ENCODE assay signal across 1 cellular context in the genomic region with DNA sequence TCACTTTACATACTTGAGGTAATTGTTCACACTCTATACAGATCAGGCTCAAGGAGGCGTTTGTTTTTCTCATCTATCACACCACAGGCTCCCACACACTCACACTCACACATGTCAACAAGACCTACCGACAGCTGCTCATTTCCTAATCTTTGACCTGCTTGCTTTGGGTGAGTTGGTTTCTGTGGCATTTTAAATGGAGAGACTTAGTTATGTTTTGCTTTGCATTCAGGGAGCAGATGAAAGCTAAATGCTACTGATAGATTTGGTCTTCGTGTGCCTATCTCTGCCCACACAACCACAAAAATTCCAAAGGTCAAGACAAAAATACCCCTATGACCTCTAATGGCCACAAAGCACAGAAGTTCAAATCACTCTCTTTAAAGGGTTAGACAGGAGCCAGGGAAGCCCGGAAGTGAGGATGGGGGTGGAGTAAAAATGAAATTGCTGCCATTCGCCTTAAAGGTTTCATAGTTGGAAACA.
TF ChIP-seq lines count a peak whose summit lies in the region.

No MANE protein-coding gene starts in this region.

TF ChIP-seq in GM12878, 131 proteins besides CTCF, POLR2A, EP300 and RAD21 (continued from another document and continues in another):
- TF ChIP-seq NKRF (conservative IDR thresholded peaks at IDR 0.05) (no peak), CREB1 (IDR thresholded peaks at IDR 0.05; ENCODE audit: low read depth) (no peak), SKIL (IDR thresholded peaks at IDR 0.05; ENCODE audit: low read depth, poor library complexity, severe bottlenecking) (peak; percentile 76), SRF (IDR thresholded peaks at IDR 0.05; ENCODE audit: low read depth in 2 of 2, low read length in 2 of 2) (no peak), HCFC1 (IDR thresholded peaks at IDR 0.05; ENCODE audit: low read length) (no peak), WRNIP1 (IDR thresholded peaks at IDR 0.05; ENCODE audit: borderline replicate concordance, low read depth, low read length) (no peak; the same call in 1 of the 2 replicates), FOXK2 (IDR thresholded peaks at IDR 0.05) (peak; percentile 83), NR2F1 (conservative IDR thresholded peaks at IDR 0.05) (peak; percentile 100), SMAD5 (IDR thresholded peaks at IDR 0.05; ENCODE audit: low read depth) (no peak), ZNF274 (IDR thresholded peaks at IDR 0.05; ENCODE audit: insufficient read depth, insufficient read length) (no peak), BCL11A (IDR thresholded peaks at IDR 0.05; ENCODE audit: low read depth, low read length) (peak; percentile 75), MTA3 (IDR thresholded peaks at IDR 0.05; ENCODE audit: borderline replicate concordance, low read length) (0 out of 2 replicates have a peak, but pooled peaks have one; percentile 25), YY1 (IDR thresholded peaks at IDR 0.05; ENCODE audit: low read depth, low read length) (0 out of 2 replicates have a peak, but pooled peaks have one; percentile 16), ZBED1 (IDR thresholded peaks at IDR 0.05; ENCODE audit: borderline replicate concordance) (no peak; the same call in 1 of the 2 replicates), MAX (IDR thresholded peaks at IDR 0.05; ENCODE audit: low read depth, low read length) (no peak; the same call in 1 of the 2 replicates), IKZF1 (conservative IDR thresholded peaks at IDR 0.05) (peak; percentile 91), RUNX3 (IDR thresholded peaks at IDR 0.05; ENCODE audit: low read length) (peak; percentile 90), RELA (IDR thresholded peaks at IDR 0.05; ENCODE audit: borderline replicate concordance, partially characterized antibody) (no peak), PKNOX1 (IDR thresholded peaks at IDR 0.05) (peak; percentile 72), KAT2A (conservative IDR thresholded peaks at IDR 0.05; ENCODE audit: control insufficient read depth, low read depth, low read length) (no peak), YBX1 (IDR thresholded peaks at IDR 0.05) (no peak), IKZF2 (IDR thresholded peaks at IDR 0.05) (peak; percentile 93 to 95), HDAC2 (IDR thresholded peaks at IDR 0.05) (no peak), POLR2AphosphoS2 (IDR thresholded peaks at IDR 0.05; ENCODE audit: low read depth, low read length) (no peak), RELB (IDR thresholded peaks at IDR 0.05; ENCODE audit: low read depth) (peak; percentile 87), CEBPB (IDR thresholded peaks at IDR 0.05; ENCODE audit: borderline replicate concordance in 1 of 2, low read depth in 2 of 2, low read length in 2 of 2) (0 out of 4 replicates have a peak, but pooled peaks of 1 of the 2 experiments have one; percentile 27), KDM1A (IDR thresholded peaks at IDR 0.05; ENCODE audit: borderline replicate concordance) (no peak), IRF5 (IDR thresholded peaks at IDR 0.05; ENCODE audit: borderline replicate concordance) (peak; percentile 11; the same call in 1 of the 2 replicates), SUZ12 (IDR thresholded peaks at IDR 0.05; ENCODE audit: unreplicated experiment) (no peak), ETV6 (conservative IDR thresholded peaks at IDR 0.05 in 1 of 2, IDR thresholded peaks at IDR 0.05 in 1 of 2; ENCODE audit: borderline replicate concordance in 1 of 2, low read depth in 1 of 2) (no peak), RB1 (IDR thresholded peaks at IDR 0.05; ENCODE audit: borderline replicate concordance) (no peak), ATF7 (IDR thresholded peaks at IDR 0.05; ENCODE audit: low read depth) (peak; percentile 63), BACH1 (IDR thresholded peaks at IDR 0.05; ENCODE audit: borderline replicate concordance) (peak; percentile 58; the same call in 1 of the 2 replicates), DPF2 (IDR thresholded peaks at IDR 0.05) (peak; percentile 70), POLR2AphosphoS5 (IDR thresholded peaks at IDR 0.05; ENCODE audit: low read length) (no peak), BHLHE40 (IDR thresholded peaks at IDR 0.05; ENCODE audit: borderline replicate concordance in 1 of 2, low read depth in 2 of 2, low read length in 1 of 2) (peak; percentile 73 to 74), HDAC6 (IDR thresholded peaks at IDR 0.05; ENCODE audit: unreplicated experiment) (no peak), PAX5 (IDR thresholded peaks at IDR 0.05; ENCODE audit: borderline replicate concordance, low read depth, low read length) (peak; percentile 66; the same call in 1 of the 2 replicates), RFX5 (IDR thresholded peaks at IDR 0.05; ENCODE audit: low read depth, low read length) (no peak), ESRRA (IDR thresholded peaks at IDR 0.05; ENCODE audit: low read length) (peak; percentile 84), STAT3 (IDR thresholded peaks at IDR 0.05; ENCODE audit: low read depth, low read length) (no peak), SIX5 (IDR thresholded peaks at IDR 0.05; ENCODE audit: low read depth, low read length, severe bottlenecking) (no peak), PAX8 (IDR thresholded peaks at IDR 0.05) (no peak)
- TF ChIP-seq, protein P1, sequence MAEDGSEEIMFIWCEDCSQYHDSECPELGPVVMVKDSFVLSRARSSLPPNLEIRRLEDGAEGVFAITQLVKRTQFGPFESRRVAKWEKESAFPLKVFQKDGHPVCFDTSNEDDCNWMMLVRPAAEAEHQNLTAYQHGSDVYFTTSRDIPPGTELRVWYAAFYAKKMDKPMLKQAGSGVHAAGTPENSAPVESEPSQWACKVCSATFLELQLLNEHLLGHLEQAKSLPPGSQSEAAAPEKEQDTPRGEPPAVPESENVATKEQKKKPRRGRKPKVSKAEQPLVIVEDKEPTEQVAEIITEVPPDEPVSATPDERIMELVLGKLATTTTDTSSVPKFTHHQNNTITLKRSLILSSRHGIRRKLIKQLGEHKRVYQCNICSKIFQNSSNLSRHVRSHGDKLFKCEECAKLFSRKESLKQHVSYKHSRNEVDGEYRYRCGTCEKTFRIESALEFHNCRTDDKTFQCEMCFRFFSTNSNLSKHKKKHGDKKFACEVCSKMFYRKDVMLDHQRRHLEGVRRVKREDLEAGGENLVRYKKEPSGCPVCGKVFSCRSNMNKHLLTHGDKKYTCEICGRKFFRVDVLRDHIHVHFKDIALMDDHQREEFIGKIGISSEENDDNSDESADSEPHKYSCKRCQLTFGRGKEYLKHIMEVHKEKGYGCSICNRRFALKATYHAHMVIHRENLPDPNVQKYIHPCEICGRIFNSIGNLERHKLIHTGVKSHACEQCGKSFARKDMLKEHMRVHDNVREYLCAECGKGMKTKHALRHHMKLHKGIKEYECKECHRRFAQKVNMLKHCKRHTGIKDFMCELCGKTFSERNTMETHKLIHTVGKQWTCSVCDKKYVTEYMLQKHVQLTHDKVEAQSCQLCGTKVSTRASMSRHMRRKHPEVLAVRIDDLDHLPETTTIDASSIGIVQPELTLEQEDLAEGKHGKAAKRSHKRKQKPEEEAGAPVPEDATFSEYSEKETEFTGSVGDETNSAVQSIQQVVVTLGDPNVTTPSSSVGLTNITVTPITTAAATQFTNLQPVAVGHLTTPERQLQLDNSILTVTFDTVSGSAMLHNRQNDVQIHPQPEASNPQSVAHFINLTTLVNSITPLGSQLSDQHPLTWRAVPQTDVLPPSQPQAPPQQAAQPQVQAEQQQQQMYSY (CRISPR knock-in tag; IDR thresholded peaks at IDR 0.05), result no peak
- TF ChIP-seq, protein P2, sequence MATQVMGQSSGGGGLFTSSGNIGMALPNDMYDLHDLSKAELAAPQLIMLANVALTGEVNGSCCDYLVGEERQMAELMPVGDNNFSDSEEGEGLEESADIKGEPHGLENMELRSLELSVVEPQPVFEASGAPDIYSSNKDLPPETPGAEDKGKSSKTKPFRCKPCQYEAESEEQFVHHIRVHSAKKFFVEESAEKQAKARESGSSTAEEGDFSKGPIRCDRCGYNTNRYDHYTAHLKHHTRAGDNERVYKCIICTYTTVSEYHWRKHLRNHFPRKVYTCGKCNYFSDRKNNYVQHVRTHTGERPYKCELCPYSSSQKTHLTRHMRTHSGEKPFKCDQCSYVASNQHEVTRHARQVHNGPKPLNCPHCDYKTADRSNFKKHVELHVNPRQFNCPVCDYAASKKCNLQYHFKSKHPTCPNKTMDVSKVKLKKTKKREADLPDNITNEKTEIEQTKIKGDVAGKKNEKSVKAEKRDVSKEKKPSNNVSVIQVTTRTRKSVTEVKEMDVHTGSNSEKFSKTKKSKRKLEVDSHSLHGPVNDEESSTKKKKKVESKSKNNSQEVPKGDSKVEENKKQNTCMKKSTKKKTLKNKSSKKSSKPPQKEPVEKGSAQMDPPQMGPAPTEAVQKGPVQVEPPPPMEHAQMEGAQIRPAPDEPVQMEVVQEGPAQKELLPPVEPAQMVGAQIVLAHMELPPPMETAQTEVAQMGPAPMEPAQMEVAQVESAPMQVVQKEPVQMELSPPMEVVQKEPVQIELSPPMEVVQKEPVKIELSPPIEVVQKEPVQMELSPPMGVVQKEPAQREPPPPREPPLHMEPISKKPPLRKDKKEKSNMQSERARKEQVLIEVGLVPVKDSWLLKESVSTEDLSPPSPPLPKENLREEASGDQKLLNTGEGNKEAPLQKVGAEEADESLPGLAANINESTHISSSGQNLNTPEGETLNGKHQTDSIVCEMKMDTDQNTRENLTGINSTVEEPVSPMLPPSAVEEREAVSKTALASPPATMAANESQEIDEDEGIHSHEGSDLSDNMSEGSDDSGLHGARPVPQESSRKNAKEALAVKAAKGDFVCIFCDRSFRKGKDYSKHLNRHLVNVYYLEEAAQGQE (IDR thresholded peaks at IDR 0.05; ENCODE audit: low read depth, low read length), result no peak
- TF ChIP-seq, protein P3, sequence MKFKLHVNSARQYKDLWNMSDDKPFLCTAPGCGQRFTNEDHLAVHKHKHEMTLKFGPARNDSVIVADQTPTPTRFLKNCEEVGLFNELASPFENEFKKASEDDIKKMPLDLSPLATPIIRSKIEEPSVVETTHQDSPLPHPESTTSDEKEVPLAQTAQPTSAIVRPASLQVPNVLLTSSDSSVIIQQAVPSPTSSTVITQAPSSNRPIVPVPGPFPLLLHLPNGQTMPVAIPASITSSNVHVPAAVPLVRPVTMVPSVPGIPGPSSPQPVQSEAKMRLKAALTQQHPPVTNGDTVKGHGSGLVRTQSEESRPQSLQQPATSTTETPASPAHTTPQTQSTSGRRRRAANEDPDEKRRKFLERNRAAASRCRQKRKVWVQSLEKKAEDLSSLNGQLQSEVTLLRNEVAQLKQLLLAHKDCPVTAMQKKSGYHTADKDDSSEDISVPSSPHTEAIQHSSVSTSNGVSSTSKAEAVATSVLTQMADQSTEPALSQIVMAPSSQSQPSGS (IDR thresholded peaks at IDR 0.05; ENCODE audit: low read length), result peak; percentile 54; the same call in 1 of the 2 replicates
